8 cellular contexts compared by ENCODE assay signal in genomic region chr12:77724367-77724957, GRCh38.
DNase-seq lines count a peak whose midpoint lies in the region; ATAC-seq and TF ChIP-seq lines count a peak whose summit lies in the region.

No MANE protein-coding gene starts in this region.

- H3K36me3 ChIP-seq in brain microvascular endothelial cell (replicated peaks) = no peaks in the 10 kb centered on the region
- no peaks in the 10 kb centered on the region for H3K36me3 ChIP-seq in left lung

- intact Hi-C loops in left lung (cut with DNase I) = no loop called here

- H3K4me3 ChIP-seq in brain microvascular endothelial cell (ENCODE audit: low read depth, low read length) (no peak overlapping the region), left lung (no peak overlapping the region)

- ATAC-seq in HG02763 (IDR thresholded peaks at IDR 0.05; ENCODE audit: unreplicated experiment) (peak; percentile 65), left lung (peak; percentile 64), GM19023 (IDR thresholded peaks at IDR 0.05; ENCODE audit: unreplicated experiment) (no peak)

- H3K4me1 ChIP-seq in left lung = no peaks in the 10 kb centered on the region

- in situ Hi-C loops in brain microvascular endothelial cell (cut with HindIII; ENCODE audit: low pct_ligation_motif_present, low sequenced_read_pairs) = no loop called here

- H3K27ac ChIP-seq in brain microvascular endothelial cell (no peak overlapping the region), left lung (no peak overlapping the region)

- H3K27me3 ChIP-seq in brain microvascular endothelial cell (replicated peaks) (no peaks in the 10 kb centered on the region), left lung (no peaks in the 10 kb centered on the region)

- no peaks in the 10 kb centered on the region for H3K9me3 ChIP-seq in left lung

- TF ChIP-seq CTCF in brain microvascular endothelial cell (IDR thresholded peaks at IDR 0.05; ENCODE audit: low read depth, low read length, missing control alignments) (peak; percentile 66), left lung (IDR thresholded peaks at IDR 0.05) (peak; percentile 29 to 34)

- peak; percentile 41 for DNase-seq in Daoy (ENCODE audit: low read depth)
- peak; percentile 44 for DNase-seq in NCI-H2227 (lab: John Stamatoyannopoulos, UW; ENCODE audit: unreplicated experiment)
- DNase-seq in brain microvascular endothelial cell = peak; percentile 48
- DNase-seq in left lung = no peak
- DNase-seq in activated CD4-positive, alpha-beta T cell treated with anti-CD3 and anti-CD28 coated beads, Interleukin-2, amount 50 U/mL, for 48 hours = no peak
- DNase-seq in activated CD4-positive, alpha-beta T cell treated with anti-CD3 and anti-CD28 coated beads, Interleukin-2, amount 50 U/mL, for 1 hour = no peak

Comparison
In these comparisons a context has a peak if more than half of its experiments do, and no peak if none do; other contexts are left out.
1. DNase-seq: peak in Daoy (single experiment), NCI-H2227 (single experiment) and brain microvascular endothelial cell (single experiment); none in left lung (0 of 2), activated CD4-positive, alpha-beta T cell treated with anti-CD3 and anti-CD28 coated beads, Interleukin-2, amount 50 U/mL, for 48 hours (0 of 2) and activated CD4-positive, alpha-beta T cell treated with anti-CD3 and anti-CD28 coated beads, Interleukin-2, amount 50 U/mL, for 1 hour (single experiment).